ENCODE assay signal across 9 cellular contexts in the genomic region with DNA sequence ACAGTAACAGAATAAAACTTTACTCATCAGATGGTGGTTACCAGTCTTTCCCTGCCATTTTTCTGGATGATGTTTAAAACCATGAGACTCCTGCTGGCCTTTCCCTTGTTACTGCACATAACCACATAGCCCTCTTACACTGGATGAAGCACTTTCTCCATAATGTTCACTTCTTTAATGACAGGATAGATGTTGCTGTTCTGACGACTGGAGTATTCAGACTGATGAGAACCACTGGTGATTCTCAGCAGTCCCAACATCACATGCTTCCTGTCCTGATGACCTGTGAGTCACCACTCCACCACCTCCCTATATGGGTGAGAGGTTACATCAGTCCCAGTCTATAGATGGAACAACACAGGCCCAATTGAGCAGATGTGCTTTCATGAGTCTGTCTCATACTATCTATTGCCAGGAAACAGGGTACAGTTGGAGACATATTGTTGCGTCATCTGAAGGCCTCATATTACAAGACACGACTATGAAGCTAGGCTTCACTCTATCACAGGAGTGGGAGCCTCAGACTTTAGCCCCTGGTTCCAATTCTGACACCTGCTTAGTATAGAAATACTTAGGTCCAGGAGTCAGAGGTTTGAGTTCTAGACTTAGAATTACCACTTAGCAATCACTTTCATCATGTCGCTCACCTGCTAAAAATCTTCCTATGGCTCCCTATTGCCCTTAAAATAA.
DNase-seq lines count a peak whose midpoint lies in the region; ATAC-seq lines count a peak whose summit lies in the region.
"Had no signal": no experiment of that assay in that cellular context is flagged by ENCODE, and none has a peak within 500 bp of the region (broad histone marks: within the 10 kb centered on the region; RNA-seq: fewer than 3 reads in every experiment).

No MANE protein-coding gene starts in this region.

- H3K4me1 ChIP-seq in trophoblast cell (ENCODE audit: control insufficient read depth in 1 of 2, insufficient read depth in 2 of 2, low read length in 2 of 2) = peaks cover 0 to 10% of the 10 kb centered on the region in 2 experiments
- H3K4me1 ChIP-seq in CD8-positive, alpha-beta memory T cell (ENCODE audit: insufficient read depth, low read length) = peaks cover 7% of the 10 kb centered on the region

- no peak overlapping the region for H3K27ac ChIP-seq in trophoblast cell (ENCODE audit: low read depth, low read length)
- no peak overlapping the region for H3K27ac ChIP-seq in CD8-positive, alpha-beta memory T cell (ENCODE audit: low read depth, low read length)

- no peak overlapping the region for H3K14ac ChIP-seq in trophoblast cell (ENCODE audit: low read length)

- H3K4me3 ChIP-seq in trophoblast cell (ENCODE audit: low read depth, low read length) = no peak overlapping the region
- H3K4me3 ChIP-seq in CD8-positive, alpha-beta memory T cell (ENCODE audit: low read length) = no peak overlapping the region

- H3K79me2 ChIP-seq in trophoblast cell (ENCODE audit: control insufficient read depth, insufficient read depth, low read length, poor library complexity) = no peaks in the 10 kb centered on the region

- no peak overlapping the region for H2BK120ac ChIP-seq in trophoblast cell (ENCODE audit: insufficient read depth, low read length, poor library complexity)

- H3K27ac Mint-ChIP-seq in CD8-positive, alpha-beta memory T cell = no peak overlapping the region
- H3K27ac Mint-ChIP-seq: T-cell had no signal

- no peaks in the 10 kb centered on the region for H3K36me3 ChIP-seq in trophoblast cell (ENCODE audit: control insufficient read depth in 1 of 2, insufficient read depth in 2 of 2, low read length in 2 of 2)
- H3K36me3 ChIP-seq in CD8-positive, alpha-beta memory T cell (ENCODE audit: insufficient read depth, low read length) = no peaks in the 10 kb centered on the region

- no peak overlapping the region for H2BK12ac ChIP-seq in trophoblast cell (ENCODE audit: low read length)

- no peak overlapping the region for H4K8ac ChIP-seq in trophoblast cell (ENCODE audit: low read depth, low read length)

- H4K91ac ChIP-seq in trophoblast cell (ENCODE audit: low read depth, low read length) = no peak overlapping the region

- no CpG with 5 or more reads among the region's 4 CpGs for WGBS in trophoblast cell (ENCODE audit: extremely low coverage, insufficient coverage, insufficient read length)

- H3K79me1 ChIP-seq in trophoblast cell (ENCODE audit: low read length) = no peaks in the 10 kb centered on the region

- no peak overlapping the region for H3K18ac ChIP-seq in trophoblast cell (ENCODE audit: low read length)

- H4K12ac ChIP-seq in trophoblast cell (ENCODE audit: low read depth, low read length) = no peak overlapping the region

- no peak overlapping the region for H3K23ac ChIP-seq in trophoblast cell (ENCODE audit: low read length)

- no peaks in the 10 kb centered on the region for H3K9me3 ChIP-seq in trophoblast cell (ENCODE audit: insufficient read depth, low read depth, low read length)
- H3K9me3 ChIP-seq in CD8-positive, alpha-beta memory T cell (ENCODE audit: low read length) = no peaks in the 10 kb centered on the region

- no peak overlapping the region for H3K4me2 ChIP-seq in trophoblast cell (ENCODE audit: low read length)

- peaks cover 2 to 10% (median 7%) of the 10 kb centered on the region in 3 donors for H3K4me1 Mint-ChIP-seq in CD8-positive, alpha-beta memory T cell

- H3K4me3 Mint-ChIP-seq in CD8-positive, alpha-beta memory T cell = no peak overlapping the region
- H3K4me3 Mint-ChIP-seq: T-cell had no signal

- no peaks in the 10 kb centered on the region for H3K36me3 Mint-ChIP-seq in CD8-positive, alpha-beta memory T cell
- H3K36me3 Mint-ChIP-seq: T-cell had no signal

- no peak overlapping the region for H2AFZ ChIP-seq in trophoblast cell (ENCODE audit: insufficient read depth, low read length, poor library complexity)

- ATAC-seq in GM19463 (IDR thresholded peaks at IDR 0.05; ENCODE audit: unreplicated experiment) = peak; percentile 96
- peak; percentile 97 for ATAC-seq in HG03520 (IDR thresholded peaks at IDR 0.05; ENCODE audit: unreplicated experiment)

- no peak overlapping the region for H3K9ac ChIP-seq in trophoblast cell (ENCODE audit: low read length)

- CTCF ChIA-PET in CD8-positive, alpha-beta memory T cell (lab: Charles Lee) = no interaction called here

- H3K4ac ChIP-seq in trophoblast cell (ENCODE audit: low read depth, low read length) = no peak overlapping the region

- H3K9me3 Mint-ChIP-seq in CD8-positive, alpha-beta memory T cell = no peaks in the 10 kb centered on the region
- H3K9me3 Mint-ChIP-seq: T-cell had no signal

- H3K27me3 ChIP-seq in trophoblast cell (ENCODE audit: insufficient read depth, low read length) = no peaks in the 10 kb centered on the region
- no peaks in the 10 kb centered on the region for H3K27me3 ChIP-seq in CD8-positive, alpha-beta memory T cell (ENCODE audit: insufficient read depth, low read length, poor library complexity, severe bottlenecking)

- no peak overlapping the region for H2AK5ac ChIP-seq in trophoblast cell (ENCODE audit: low read length)

- H2BK5ac ChIP-seq in trophoblast cell (ENCODE audit: low read depth, low read length, poor library complexity) = no peak overlapping the region

- peak; percentile 97 for DNase-seq in ELR (ENCODE audit: low read depth)
- peak; percentile 59 for DNase-seq in SKM-1 (lab: John Stamatoyannopoulos, UW; ENCODE audit: unreplicated experiment)
- DNase-seq in fibroblast of gingiva (ENCODE audit: low read depth) = peak; percentile 95
- peak; percentile 48 to 55 for DNase-seq in trophoblast cell
- DNase-seq in DMS79 (lab: John Stamatoyannopoulos, UW) = no peak
- no peak for DNase-seq in CD8-positive, alpha-beta memory T cell
- DNase-seq: T-cell had no signal

- POLR2A ChIA-PET in CD8-positive, alpha-beta memory T cell (lab: Charles Lee) = no interaction called here

- H3K27me3 Mint-ChIP-seq in CD8-positive, alpha-beta memory T cell = peaks cover 0 to 5% of the 10 kb centered on the region in 2 donors
- H3K27me3 Mint-ChIP-seq: T-cell had no signal

Comparison
In these comparisons a context has a peak if more than half of its experiments do, and no peak if none do; other contexts are left out.
1. DNase-seq: peak in ELR (single experiment), SKM-1 (single experiment), fibroblast of gingiva (single experiment) and trophoblast cell (2 of 2); none in DMS79 (single experiment) and CD8-positive, alpha-beta memory T cell (0 of 5).